In the genomic region with DNA sequence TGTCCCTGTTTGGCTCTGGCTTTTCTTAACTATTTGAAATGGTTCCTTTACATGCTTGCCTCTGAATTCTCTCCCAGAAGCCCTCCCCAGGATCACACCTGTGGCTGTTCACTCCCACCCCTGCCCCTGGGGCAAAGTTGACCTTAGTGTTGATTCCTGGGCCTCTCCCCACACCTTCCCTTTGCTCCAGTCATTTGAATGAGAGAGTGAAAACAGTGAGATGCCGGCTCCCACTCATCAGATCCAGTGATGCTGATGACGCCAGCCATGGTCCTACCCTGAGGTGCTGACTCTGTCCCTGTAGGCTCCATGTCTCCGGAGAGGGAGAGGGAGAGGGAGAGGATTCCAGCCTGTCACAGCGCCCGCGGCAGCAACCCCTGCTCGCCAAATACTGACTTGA, we compare ENCODE assay signal across 14 cellular contexts. TPM values are rescaled to one million over a fixed set of nuclear protein-coding genes. Genes with fewer than 3 reads are reported as not detected.
A peak's percentile ranks its signal among the peaks of the same experiment; 100 is the strongest.
DNase-seq lines count a peak whose midpoint lies in the region; FAIRE-seq and TF ChIP-seq lines count a peak whose summit lies in the region.
"Had no signal": no experiment of that assay in that cellular context is flagged by ENCODE, and none has a peak within 500 bp of the region (broad histone marks: within the 10 kb centered on the region; RNA-seq: fewer than 3 reads in every experiment).

No MANE protein-coding gene starts in this region.

- H3K27ac Mint-ChIP-seq in MCF 10A (ENCODE audit: low read depth, unreplicated experiment) = no peak overlapping the region
- H3K27ac Mint-ChIP-seq in activated CD4-positive, alpha-beta memory T cell treated with anti-CD3 and anti-CD28 coated beads, Interleukin-2, amount 10 ng/mL, durations not matched to agents 7 days and 5 days = no peak overlapping the region
- H3K27ac Mint-ChIP-seq: activated naive CD8-positive, alpha-beta T cell treated with anti-CD3 and anti-CD28 coated beads for 36 hours had no signal

- H3K4me3 ChIP-seq in breast epithelium (no peak overlapping the region), esophagus (ENCODE audit: low read depth in 1 of 2, low read length in 2 of 2) (no peak overlapping the region), osteoblast (ENCODE audit: insufficient read depth, low read length) (no peak overlapping the region), urinary bladder (ENCODE audit: low read depth, low read length) (no peak overlapping the region)

- DNase-seq in breast epithelium (ENCODE audit: low spot score in 2 of 2) (no peak), MCF 10A (ENCODE audit: unreplicated experiment) (no peak), osteoblast (ENCODE audit: insufficient read length, low spot score, missing footprints) (peak; percentile 46), NOMO-1 treated with dmso at 0.1 percent for 144 hours (lab: John Stamatoyannopoulos, UW; ENCODE audit: unreplicated experiment) (no peak), HTR-8/SVneo (ENCODE audit: insufficient read length, low spot score) (no peak)
- no peak for DNase-seq in activated CD4-positive, alpha-beta memory T cell treated with anti-CD3 and anti-CD28 coated beads, Interleukin-2, amount 10 ng/mL, durations not matched to agents 7 days and 5 days
- DNase-seq: activated CD4-positive, CD25-positive, alpha-beta regulatory T cell treated with anti-CD3 and anti-CD28 coated beads, Interleukin-2, amount 50 U/mL, for 72 hours; activated naive CD8-positive, alpha-beta T cell treated with anti-CD3 and anti-CD28 coated beads for 36 hours; activated T-cell treated with anti-CD3 and anti-CD28 coated beads for 4 hours; cortex of kidney; NCI-H446 treated with DMSO at 0.1 percent for 48 hours had no signal

- WGBS in esophagus, 2 donors = 67 to 79% methylated on average over 6 to 7 of the region's 7 CpGs
- 70% methylated on average over 7 of the region's 7 CpGs for WGBS in urinary bladder

- no peaks in the 10 kb centered on the region for H4K20me1 ChIP-seq in osteoblast (ENCODE audit: insufficient read depth, low read length)

- H3K36me3 Mint-ChIP-seq in MCF 10A (ENCODE audit: insufficient read depth, unreplicated experiment) = peaks cover 21% of the 10 kb centered on the region
- no peaks in the 10 kb centered on the region for H3K36me3 Mint-ChIP-seq in activated CD4-positive, alpha-beta memory T cell treated with anti-CD3 and anti-CD28 coated beads, Interleukin-2, amount 10 ng/mL, durations not matched to agents 7 days and 5 days (ENCODE audit: low read depth)
- H3K36me3 Mint-ChIP-seq: activated naive CD8-positive, alpha-beta T cell treated with anti-CD3 and anti-CD28 coated beads for 36 hours had no signal

- intact Hi-C loops in breast epithelium (cut with DNase I; ENCODE audit: low total_unique reads) (no loop called here), MCF 10A (cut with micrococcal nuclease) (no loop called here)

- H3K4me3 Mint-ChIP-seq in MCF 10A (ENCODE audit: unreplicated experiment) = no peak overlapping the region
- no peak overlapping the region for H3K4me3 Mint-ChIP-seq in activated CD4-positive, alpha-beta memory T cell treated with anti-CD3 and anti-CD28 coated beads, Interleukin-2, amount 10 ng/mL, durations not matched to agents 7 days and 5 days
- H3K4me3 Mint-ChIP-seq: activated naive CD8-positive, alpha-beta T cell treated with anti-CD3 and anti-CD28 coated beads for 36 hours had no signal

- H3K27ac ChIP-seq in breast epithelium (peak overlapping the region; percentile 92 to 93), esophagus (ENCODE audit: low read depth in 2 of 2, low read length in 1 of 2) (peak overlapping the region; percentile 80 to 81), osteoblast (ENCODE audit: low read depth, low read length) (peak overlapping the region; percentile 95), urinary bladder (ENCODE audit: low read depth) (peak overlapping the region; percentile 62)

- H2AFZ ChIP-seq in osteoblast (ENCODE audit: low read length) = no peak overlapping the region

- H3K4me1 Mint-ChIP-seq in MCF 10A (ENCODE audit: insufficient read depth, unreplicated experiment) = peaks cover 20% of the 10 kb centered on the region
- H3K4me1 Mint-ChIP-seq in activated CD4-positive, alpha-beta memory T cell treated with anti-CD3 and anti-CD28 coated beads, Interleukin-2, amount 10 ng/mL, durations not matched to agents 7 days and 5 days = no peaks in the 10 kb centered on the region
- H3K4me1 Mint-ChIP-seq: activated naive CD8-positive, alpha-beta T cell treated with anti-CD3 and anti-CD28 coated beads for 36 hours had no signal

- no peak for FAIRE-seq in HTR-8/SVneo (lab: Jason Lieb, UNC)
- FAIRE-seq: G401.6 had no signal

- BruUV-seq in MCF 10A (replicated peaks; lab: Mats Ljungman, UMichigan) = no TSS peak

- H3K79me2 ChIP-seq in osteoblast (ENCODE audit: insufficient read depth, low read length) = no peaks in the 10 kb centered on the region

- no peaks in the 10 kb centered on the region for H3K36me3 ChIP-seq in breast epithelium
- H3K36me3 ChIP-seq in esophagus (ENCODE audit: control insufficient read depth in 2 of 2, insufficient read depth in 2 of 2, low read length in 1 of 2) = peaks cover 2 to 4% of the 10 kb centered on the region in 2 donors
- H3K36me3 ChIP-seq in osteoblast (ENCODE audit: insufficient read depth, low read length) = no peaks in the 10 kb centered on the region
- H3K36me3 ChIP-seq in urinary bladder (ENCODE audit: insufficient read depth) = no peaks in the 10 kb centered on the region

- CTCF ChIA-PET in MCF 10A (lab: Yijun Ruan, JAX) = no interaction called here
- CTCF ChIA-PET in activated CD4-positive, alpha-beta memory T cell treated with anti-CD3 and anti-CD28 coated beads, Interleukin-2, amount 10 ng/mL, durations not matched to agents 7 days and 5 days (lab: Charles Lee) = no interaction called here

- no peaks in the 10 kb centered on the region for H3K27me3 ChIP-seq in breast epithelium
- H3K27me3 ChIP-seq in esophagus (ENCODE audit: control insufficient read depth in 1 of 2, insufficient read depth in 2 of 2, low read length in 2 of 2) = no peaks in the 10 kb centered on the region
- H3K27me3 ChIP-seq in osteoblast (ENCODE audit: insufficient read depth, low read length) = no peaks in the 10 kb centered on the region

- H3K4me1 ChIP-seq in breast epithelium (peaks cover 20 to 34% of the 10 kb centered on the region in 2 donors), esophagus (ENCODE audit: control insufficient read depth in 2 of 2, insufficient read depth in 2 of 2, low read length in 1 of 2) (peaks cover 3 to 24% of the 10 kb centered on the region in 2 donors), osteoblast (ENCODE audit: insufficient read depth, low read length) (peaks cover 23% of the 10 kb centered on the region), urinary bladder (ENCODE audit: insufficient read depth) (no peaks in the 10 kb centered on the region)

- TF ChIP-seq CTCF in breast epithelium (IDR thresholded peaks at IDR 0.05) (no peak), MCF 10A (IDR thresholded peaks at IDR 0.05; ENCODE audit: unreplicated experiment) (no peak), osteoblast (IDR thresholded peaks at IDR 0.05; ENCODE audit: extremely low read depth, low read depth, low read length) (no peak)

- no peak overlapping the region for H3K4me2 ChIP-seq in osteoblast (ENCODE audit: insufficient read depth, low read length)

- H3K27me3 Mint-ChIP-seq in MCF 10A (ENCODE audit: insufficient read depth, unreplicated experiment) = no peaks in the 10 kb centered on the region
- H3K27me3 Mint-ChIP-seq in activated CD4-positive, alpha-beta memory T cell treated with anti-CD3 and anti-CD28 coated beads, Interleukin-2, amount 10 ng/mL, durations not matched to agents 7 days and 5 days = peaks cover 2% of the 10 kb centered on the region
- H3K27me3 Mint-ChIP-seq: activated naive CD8-positive, alpha-beta T cell treated with anti-CD3 and anti-CD28 coated beads for 36 hours had no signal

- no peak for TF ChIP-seq POLR2A in breast epithelium (IDR thresholded peaks at IDR 0.05)

- no peaks in the 10 kb centered on the region for H3K9me3 Mint-ChIP-seq in MCF 10A (ENCODE audit: unreplicated experiment)
- H3K9me3 Mint-ChIP-seq in activated CD4-positive, alpha-beta memory T cell treated with anti-CD3 and anti-CD28 coated beads, Interleukin-2, amount 10 ng/mL, durations not matched to agents 7 days and 5 days = no peaks in the 10 kb centered on the region
- H3K9me3 Mint-ChIP-seq: activated naive CD8-positive, alpha-beta T cell treated with anti-CD3 and anti-CD28 coated beads for 36 hours had no signal

- POLR2A ChIA-PET in MCF 10A (lab: Yijun Ruan, JAX) = interaction anchor here (0.5 to 1.8 kb wide), 5 partner anchors 9 to 491 kb away, joined by 3 to 8 read pairs (median 3); no protein-coding TSS in a partner anchor
- POLR2A ChIA-PET in activated CD4-positive, alpha-beta memory T cell treated with anti-CD3 and anti-CD28 coated beads, Interleukin-2, amount 10 ng/mL, durations not matched to agents 7 days and 5 days (lab: Charles Lee) = no interaction called here

- H3K9me3 ChIP-seq in breast epithelium = no peaks in the 10 kb centered on the region
- H3K9me3 ChIP-seq in esophagus (ENCODE audit: control insufficient read depth in 2 of 2, insufficient read depth in 1 of 2, low read depth in 1 of 2, low read length in 1 of 2) = no peaks in the 10 kb centered on the region
- H3K9me3 ChIP-seq in osteoblast (ENCODE audit: low read depth, low read length) = no peaks in the 10 kb centered on the region

RNA-seq across cellular contexts. Expression of gene LRP5, which starts 40.7 kb away (rescaled TPM):
- 10 to 100 TPM; 23.6 to 48.8 (median 24.5) TPM for total RNA-seq in breast epithelium
- total RNA-seq in MCF 10A (2022) = 31.6 and 32.8 TPM in 2 replicates
- polyA plus RNA-seq in esophagus = 10 to 100 TPM; 16.0 to 24.5 TPM
- 16.3 and 18.6 TPM in 2 replicates for total RNA-seq in osteoblast
- total RNA-seq in urinary bladder = 30.8 TPM
- 54.8 TPM for polyA plus RNA-seq in urinary bladder
- total RNA-seq in activated CD4-positive, alpha-beta memory T cell treated with anti-CD3 and anti-CD28 coated beads, Interleukin-2, amount 10 ng/mL, durations not matched to agents 7 days and 5 days = 10 to 100 TPM; 12.3 to 13.5 TPM
